ENCODE assay signal across 8 cellular contexts in the genomic region with DNA sequence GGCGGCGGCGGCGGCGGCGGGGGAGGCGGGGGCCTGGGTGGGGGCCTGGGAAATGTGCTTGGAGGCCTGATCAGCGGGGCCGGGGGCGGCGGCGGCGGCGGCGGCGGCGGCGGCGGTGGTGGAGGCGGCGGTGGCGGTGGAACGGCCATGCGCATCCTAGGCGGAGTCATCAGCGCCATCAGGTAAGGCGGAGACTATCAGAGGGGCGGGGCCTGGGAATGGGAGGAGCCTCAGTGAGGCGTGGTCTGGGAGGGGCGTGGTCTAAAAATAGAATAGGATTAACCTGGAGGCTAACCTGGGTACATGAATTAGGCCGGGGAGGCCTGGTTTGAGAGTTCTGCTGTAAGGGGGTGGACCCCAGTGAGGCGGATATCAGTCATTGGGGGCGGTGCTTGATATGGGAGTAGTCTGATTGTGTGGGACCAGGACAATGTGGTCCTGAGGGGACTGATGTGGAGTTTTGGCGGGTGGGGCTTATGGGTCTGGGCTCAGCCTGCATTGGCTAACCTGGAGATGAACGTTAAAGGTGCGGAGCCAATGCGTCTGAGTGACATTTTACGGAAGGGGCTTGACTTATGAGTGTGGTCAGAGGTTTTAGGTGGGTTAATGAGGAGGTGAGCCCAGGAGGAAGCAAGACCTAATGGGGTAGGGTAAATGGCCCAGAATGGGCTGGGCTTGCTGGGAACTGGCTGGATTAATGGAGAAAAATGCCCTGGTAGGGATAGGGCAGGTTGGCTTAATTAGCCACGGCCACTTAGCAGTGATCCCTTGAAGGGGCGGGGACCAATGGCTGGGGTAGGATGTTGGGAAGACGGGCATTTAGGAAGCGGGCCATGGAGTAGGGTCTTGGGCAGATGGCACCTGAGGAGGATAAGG. TPM values are rescaled to one million over a fixed set of nuclear protein-coding genes. Genes with fewer than 3 reads are reported as not detected.
DNase-seq lines count a peak whose midpoint lies in the region; TF ChIP-seq lines count a peak whose summit lies in the region.

No MANE protein-coding gene starts in this region.

- no peaks in the 10 kb centered on the region for H4K20me1 ChIP-seq in OCI-LY1 (ENCODE audit: insufficient read depth, low read length)

- no peak overlapping the region for H2AFZ ChIP-seq in OCI-LY1 (ENCODE audit: low read length)

- no peaks in the 10 kb centered on the region for H3K79me2 ChIP-seq in OCI-LY1 (ENCODE audit: insufficient read depth, low read length)

- H3K9me3 ChIP-seq in HUES64 (ENCODE audit: insufficient read depth, low read depth, low read length) (no peaks in the 10 kb centered on the region), OCI-LY1 (ENCODE audit: low read length) (no peaks in the 10 kb centered on the region)

- H3K27ac ChIP-seq in HUES64 (ENCODE audit: low read depth, low read length) (peak overlapping the region; percentile 92; the same call in 1 of the 2 replicates), OCI-LY1 (ENCODE audit: low read depth, low read length, poor library complexity, severe bottlenecking) (peak overlapping the region; percentile 80)

- TF ChIP-seq CTCF in AG10803 (conservative IDR thresholded peaks at IDR 0.05; ENCODE audit: low read length), result no peak
- TF ChIP-seq CTCF in OCI-LY1 (IDR thresholded peaks at IDR 0.05; ENCODE audit: low read length), result no peak

- H3K36me3 ChIP-seq in HUES64 (ENCODE audit: insufficient read depth, low read length) (peaks cover 36% of the 10 kb centered on the region), OCI-LY1 (ENCODE audit: insufficient read depth, low read length) (peaks cover 33% of the 10 kb centered on the region)

- WGBS in HUES64, result 17% methylated on average over 34 of the region's 42 CpGs

- H3K4me1 ChIP-seq in HUES64 (ENCODE audit: insufficient read depth, low read length) (no peaks in the 10 kb centered on the region; the same call in 1 of the 2 replicates), OCI-LY1 (ENCODE audit: insufficient read depth, low read length, severe bottlenecking) (peaks cover 21% of the 10 kb centered on the region)

- peak overlapping the region; percentile 79 for H3K4me3 ChIP-seq in AG10803 (ENCODE audit: low read length)
- H3K4me3 ChIP-seq in HUES64 (ENCODE audit: low read length), result peak overlapping the region; percentile 100
- H3K4me3 ChIP-seq in OCI-LY1 (ENCODE audit: low read depth, low read length, poor library complexity, severe bottlenecking), result peak overlapping the region; percentile 95

- peak; percentile 75 for DNase-seq in AG10803 (ENCODE audit: low read depth)
- DNase-seq in GM19238 (ENCODE audit: insufficient read length, low spot score), result peak; percentile 88
- DNase-seq in activated CD8-positive, alpha-beta memory T cell treated with anti-CD3 and anti-CD28 coated beads, Interleukin-2, amount 50 U/mL, for 48 hours, result peak; percentile 97
- peak; percentile 97 for DNase-seq in epidermal melanocyte (ENCODE audit: insufficient read length, low spot score)
- peak; percentile 55 for DNase-seq in midbrain (lab: John Stamatoyannopoulos, UW)
- peak; percentile 83 for DNase-seq in stimulated activated CD8-positive, alpha-beta memory T cell treated with anti-CD3 and anti-CD28 coated beads, Interleukin-15, amount 100 ng/mL, for 24 hours (ENCODE audit: low read depth)

- no peaks in the 10 kb centered on the region for H3K9me2 ChIP-seq in OCI-LY1 (ENCODE audit: low read depth, low read length)

- no peaks in the 10 kb centered on the region for H3F3A ChIP-seq in OCI-LY1 (ENCODE audit: insufficient read depth, low read length)

- H3K4me2 ChIP-seq in OCI-LY1 (ENCODE audit: low read length), result peak overlapping the region; percentile 75

- H3K27me3 ChIP-seq in HUES64 (ENCODE audit: insufficient read depth, low read length) (no peaks in the 10 kb centered on the region), OCI-LY1 (ENCODE audit: insufficient read depth, low read length) (no peaks in the 10 kb centered on the region)

- H3K9ac ChIP-seq in HUES64 (ENCODE audit: low read depth, low read length), result no peak overlapping the region
- H3K9ac ChIP-seq in OCI-LY1 (ENCODE audit: low read length), result peak overlapping the region; percentile 94; the same call in 1 of the 2 replicates

RNA-seq across cellular contexts. Expression of gene CAPNS1, which starts 1.4 kb away (rescaled TPM):
- polyA plus RNA-seq in HUES64 (2013, experiment 1 of 2), result 376 TPM
- 356 TPM for polyA plus RNA-seq in HUES64 (2013, experiment 2 of 2)

RNA-seq across cellular contexts. Expression of gene COX7A1, which starts 11.0 kb away (rescaled TPM):
- not detected for polyA plus RNA-seq in HUES64 (2013, experiment 1 of 2)
- polyA plus RNA-seq in HUES64 (2013, experiment 2 of 2), result not detected

RNA-seq across cellular contexts. Expression of gene TBCB, which starts 26.0 kb away (rescaled TPM):
- polyA plus RNA-seq in HUES64 (2013, experiment 1 of 2), result 177 TPM
- 168 TPM for polyA plus RNA-seq in HUES64 (2013, experiment 2 of 2)

RNA-seq across cellular contexts. Expression of gene POLR2I, which starts 26.6 kb away (rescaled TPM):
- polyA plus RNA-seq in HUES64 (2013, experiment 1 of 2), result 125 TPM
- polyA plus RNA-seq in HUES64 (2013, experiment 2 of 2), result 143 TPM

RNA-seq across cellular contexts. Expression of gene OVOL3, which starts 30.3 kb away (rescaled TPM):
- polyA plus RNA-seq in HUES64 (2013, experiment 1 of 2), result not detected
- not detected for polyA plus RNA-seq in HUES64 (2013, experiment 2 of 2)

Comparison
In these comparisons a context has a peak if more than half of its experiments do, and no peak if none do; other contexts are left out.
1. Peak in every context shown above with its lines: DNase-seq, H3K4me3 ChIP-seq and H3K27ac ChIP-seq.